26 cellular contexts compared by ENCODE assay signal in the genomic region with DNA sequence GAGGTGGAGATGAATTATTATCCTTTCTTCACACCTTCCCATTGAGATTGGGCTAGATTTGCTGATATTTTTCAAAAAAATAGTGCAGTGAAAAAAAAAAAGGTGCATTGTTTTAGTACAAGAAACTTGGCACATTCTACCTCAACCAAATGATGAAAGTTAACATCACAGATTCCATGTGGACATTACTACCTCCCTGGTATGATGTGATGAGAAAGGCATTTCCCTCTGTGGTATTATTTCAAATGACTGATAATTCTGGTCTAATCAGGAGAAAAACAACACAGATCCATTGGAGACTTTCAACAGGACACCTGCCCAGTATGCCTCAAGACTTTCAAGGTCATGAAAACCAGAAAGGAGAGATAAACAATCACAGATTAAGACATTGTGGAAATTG.
A peak's percentile ranks its signal among the peaks of the same experiment; 100 is the strongest.
DNase-seq lines count a peak whose midpoint lies in the region; ATAC-seq and TF ChIP-seq lines count a peak whose summit lies in the region.
"Had no signal": no experiment of that assay in that cellular context is flagged by ENCODE, and none has a peak within 500 bp of the region (broad histone marks: within the 10 kb centered on the region; RNA-seq: fewer than 3 reads in every experiment).

No MANE protein-coding gene starts in this region.

- 0 out of 2 replicates have a peak overlapping the region, but pooled peaks have one; percentile 8 for H2AFZ ChIP-seq in MM.1S (ENCODE audit: low read length)
- H2AFZ ChIP-seq: GM23248, parathyroid adenoma had no signal

- no peak for TF ChIP-seq POLR2A in erythroblast (IDR thresholded peaks at IDR 0.05; ENCODE audit: low read length)

- in situ Hi-C loops in brain microvascular endothelial cell (cut with HindIII; ENCODE audit: low pct_ligation_motif_present, low sequenced_read_pairs) = no loop called here

- ATAC-seq in mucosa of descending colon (no peak), GM18907 (IDR thresholded peaks at IDR 0.05; ENCODE audit: unreplicated experiment) (no peak), GM21390 (IDR thresholded peaks at IDR 0.05; ENCODE audit: unreplicated experiment) (no peak)
- ATAC-seq: A549; activated CD8-positive, alpha-beta T cell treated with anti-CD3 and anti-CD28 coated beads, Interleukin-2, amount 10 ng/mL, durations not matched to agents 7 days and 5 days; HepG2; left lobe of liver; natural killer cell had no signal

- DNase-seq in AG04450 (ENCODE audit: low read depth, low spot score) (peak; percentile 36), MM.1S (no peak), brain microvascular endothelial cell (peak; percentile 49), iris pigment epithelial cell (ENCODE audit: low read depth) (peak; percentile 44), mucosa of descending colon (no peak), erythroblast (lab: John Stamatoyannopoulos, UW) (no peak)
- DNase-seq: activated CD4-positive, CD25-positive, alpha-beta regulatory T cell treated with anti-CD3 and anti-CD28 coated beads, Interleukin-2, amount 50 U/mL, for 72 hours; activated CD8-positive, alpha-beta T cell treated with anti-CD3 and anti-CD28 coated beads, Interleukin-2, amount 10 ng/mL, durations not matched to agents 7 days and 5 days; activated gamma-delta T cell; Caco-2; central memory CD4-positive, alpha-beta T cell; dorsolateral prefrontal cortex; GM23248; natural killer cell; NCI-H2081 treated with DMSO at 0.1 percent for 48 hours; NCI-H510A; Peyer's patch; sigmoid colon; upper lobe of left lung had no signal

- no peaks in the 10 kb centered on the region for H4K20me1 ChIP-seq in MM.1S (ENCODE audit: insufficient read depth, low read length)
- H4K20me1 ChIP-seq: BLaER1 treated with 17β-estradiol and CSF1 and Interleukin-3, amounts not matched to agents 10 nM and 100 nM had no signal

- H3K27ac ChIP-seq in AG04450 (ENCODE audit: low read depth, low read length) (no peak overlapping the region), MM.1S (ENCODE audit: low read length) (no peak overlapping the region), brain microvascular endothelial cell (no peak overlapping the region)
- H3K27ac ChIP-seq: A549; BLaER1 treated with 17β-estradiol and CSF1 and Interleukin-3, amounts not matched to agents 10 nM and 100 nM; dorsolateral prefrontal cortex; GM23248; parathyroid adenoma; Peyer's patch; sigmoid colon; upper lobe of left lung had no signal

- H3F3A ChIP-seq in MM.1S (ENCODE audit: insufficient read depth, low read length) = peaks cover 21% of the 10 kb centered on the region

- H3K36me3 ChIP-seq in MM.1S (replicated peaks; ENCODE audit: insufficient read depth, low read length) (no peaks in the 10 kb centered on the region), brain microvascular endothelial cell (replicated peaks) (no peaks in the 10 kb centered on the region), mucosa of descending colon (ENCODE audit: low read depth) (no peaks in the 10 kb centered on the region)
- H3K36me3 ChIP-seq: BLaER1 treated with 17β-estradiol and CSF1 and Interleukin-3, amounts not matched to agents 10 nM and 100 nM; Peyer's patch; sigmoid colon; upper lobe of left lung had no signal

- TF ChIP-seq CTCF in AG04450 (IDR thresholded peaks at IDR 0.05; ENCODE audit: low read depth, low read length) (no peak), MM.1S (IDR thresholded peaks at IDR 0.05; ENCODE audit: low read length) (no peak), brain microvascular endothelial cell (IDR thresholded peaks at IDR 0.05; ENCODE audit: low read depth, low read length, missing control alignments) (no peak), mucosa of descending colon (IDR thresholded peaks at IDR 0.05) (no peak)

- no peak overlapping the region for H3K4me2 ChIP-seq in MM.1S (ENCODE audit: low read depth, low read length)
- H3K4me2 ChIP-seq: A549; BLaER1 treated with 17β-estradiol and CSF1 and Interleukin-3, amounts not matched to agents 10 nM and 100 nM had no signal

- H3K4me1 ChIP-seq in MM.1S (ENCODE audit: low read length) (peaks cover 36% of the 10 kb centered on the region), mucosa of descending colon (ENCODE audit: low read depth) (no peaks in the 10 kb centered on the region)
- H3K4me1 ChIP-seq: A549, Caco-2, parathyroid adenoma, Peyer's patch, sigmoid colon, upper lobe of left lung had no signal

- CTCF ChIA-PET in AG04450 (lab: Charles Lee) = no interaction called here

- H3K4me3 ChIP-seq in AG04450 (ENCODE audit: low read depth, low read length) (no peak overlapping the region), MM.1S (ENCODE audit: low read length) (no peak overlapping the region), brain microvascular endothelial cell (ENCODE audit: low read depth, low read length) (no peak overlapping the region), mucosa of descending colon (no peak overlapping the region)
- H3K4me3 ChIP-seq: A549; BLaER1 treated with 17β-estradiol and CSF1 and Interleukin-3, amounts not matched to agents 10 nM and 100 nM; dorsolateral prefrontal cortex; GM23248; Peyer's patch; sigmoid colon; upper lobe of left lung had no signal

- H3K9me3 ChIP-seq in AG04450 (ENCODE audit: control insufficient read depth, insufficient read depth, low read length) = no peaks in the 10 kb centered on the region
- no peaks in the 10 kb centered on the region for H3K9me3 ChIP-seq in MM.1S (replicated peaks; ENCODE audit: insufficient read depth, low read length)
- H3K9me3 ChIP-seq in mucosa of descending colon = no peaks in the 10 kb centered on the region
- H3K9me3 ChIP-seq: A549; BLaER1 treated with 17β-estradiol and CSF1 and Interleukin-3, amounts not matched to agents 10 nM and 100 nM; Caco-2; Peyer's patch; sigmoid colon; upper lobe of left lung had no signal

- POLR2A ChIA-PET in AG04450 (lab: Yijun Ruan, JAX) = no interaction called here

- H3K9me2 ChIP-seq in MM.1S (replicated peaks; ENCODE audit: insufficient read depth, low read length) = no peaks in the 10 kb centered on the region

- H3K9ac ChIP-seq in MM.1S (ENCODE audit: low read length) = no peak overlapping the region
- H3K9ac ChIP-seq: BLaER1 treated with 17β-estradiol and CSF1 and Interleukin-3, amounts not matched to agents 10 nM and 100 nM; GM23248; parathyroid adenoma had no signal

- H3K79me2 ChIP-seq in MM.1S (ENCODE audit: low read length) = no peaks in the 10 kb centered on the region
- H3K79me2 ChIP-seq: parathyroid adenoma had no signal

- intact Hi-C loops in mucosa of descending colon (cut with DNase I, micrococcal nuclease) = no loop called here

- H3K27me3 ChIP-seq in AG04450 (ENCODE audit: control insufficient read depth, insufficient read depth, low read length) (no peaks in the 10 kb centered on the region), MM.1S (replicated peaks; ENCODE audit: insufficient read depth, low read length) (no peaks in the 10 kb centered on the region), brain microvascular endothelial cell (replicated peaks) (no peaks in the 10 kb centered on the region)
- H3K27me3 ChIP-seq: BLaER1 treated with 17β-estradiol and CSF1 and Interleukin-3, amounts not matched to agents 10 nM and 100 nM; dorsolateral prefrontal cortex; Peyer's patch; sigmoid colon; upper lobe of left lung had no signal

Comparison
In these comparisons a context has a peak if more than half of its experiments do, and no peak if none do; other contexts are left out.
1. DNase-seq: peak in AG04450 (single experiment), brain microvascular endothelial cell (single experiment) and iris pigment epithelial cell (single experiment); none in MM.1S (single experiment), mucosa of descending colon (0 of 3) and erythroblast (0 of 2).